11 cellular contexts compared by ENCODE assay signal in genomic region chr2:121689356-121689755, GRCh38. TPM values are rescaled to one million over a fixed set of nuclear protein-coding genes. Genes with fewer than 3 reads are reported as not detected.
DNase-seq lines count a peak whose midpoint lies in the region; ATAC-seq and TF ChIP-seq lines count a peak whose summit lies in the region.
"Had no signal": no experiment of that assay in that cellular context is flagged by ENCODE, and none has a peak within 500 bp of the region (broad histone marks: within the 10 kb centered on the region; RNA-seq: fewer than 3 reads in every experiment).

No MANE protein-coding gene starts in this region.

- H3K9me3 ChIP-seq in RWPE2 (ENCODE audit: severe bottlenecking), result no peaks in the 10 kb centered on the region
- no peaks in the 10 kb centered on the region for H3K9me3 ChIP-seq in testis
- H3K9me3 ChIP-seq: ovary had no signal

- TF ChIP-seq CTCF in RWPE2 (IDR thresholded peaks at IDR 0.05; ENCODE audit: poor library complexity, severe bottlenecking), result peak; percentile 58
- TF ChIP-seq CTCF in foreskin keratinocyte (conservative IDR thresholded peaks at IDR 0.05), result peak; percentile 69
- TF ChIP-seq CTCF in testis (IDR thresholded peaks at IDR 0.05), result peak; percentile 40 to 70 (median 55)
- TF ChIP-seq CTCF in GM13976 (IDR thresholded peaks at IDR 0.05; ENCODE audit: borderline replicate concordance, control extremely low read depth, extremely low read depth, insufficient read depth, missing control alignments), result no peak

- TF ChIP-seq POLR2A in testis (IDR thresholded peaks at IDR 0.05), result no peak

- H3K27ac ChIP-seq in RWPE2 (ENCODE audit: poor library complexity, severe bottlenecking) (no peak overlapping the region), foreskin keratinocyte (no peak overlapping the region), testis (no peak overlapping the region)
- H3K27ac ChIP-seq: HL-60, ovary had no signal

- peak; percentile 76 for ATAC-seq in RWPE2 (ENCODE audit: low read depth)
- ATAC-seq in foreskin keratinocyte, result peak; percentile 67
- no peak for ATAC-seq in GM21576 (IDR thresholded peaks at IDR 0.05; ENCODE audit: unreplicated experiment)

- intact Hi-C loops in testis (cut with DNase I; ENCODE audit: low total_unique reads), result no loop called here

- WGBS in testis, 2 donors, result 53 to 55% methylated on average over 4 of the region's 4 CpGs

- no peak overlapping the region for H3K4me3 ChIP-seq in RWPE2 (ENCODE audit: severe bottlenecking)
- H3K4me3 ChIP-seq in testis, result no peak overlapping the region
- H3K4me3 ChIP-seq: ovary had no signal

- peak; percentile 7 for DNase-seq in NCI-H510A (lab: John Stamatoyannopoulos, UW)
- DNase-seq in NCI-H510A treated with DMSO at 0.1 percent for 48 hours (lab: John Stamatoyannopoulos, UW), result no peak
- DNase-seq in RWPE2 (ENCODE audit: low spot score), result no peak
- peak in 1 of 2 donors; percentile 36 for DNase-seq in foreskin keratinocyte
- peak; percentile 70 for DNase-seq in testis
- DNase-seq in GM13976 (ENCODE audit: low spot score), result no peak
- DNase-seq in activated CD4-positive, alpha-beta T cell treated with anti-CD3 and anti-CD28 coated beads, Interleukin-2, amount 50 U/mL, for 4 hours, result no peak
- DNase-seq: CD4-positive, CD25-positive, alpha-beta regulatory T cell had no signal

- in situ Hi-C loops in GM13976 (cut with MboI; ENCODE audit: low sequenced_read_pairs, unreplicated experiment), result loop anchor here (5.0 kb wide), 1 partner anchor 37 kb away; no protein-coding TSS in a partner anchor

- H3K4me1 ChIP-seq in RWPE2 (ENCODE audit: insufficient read depth, poor library complexity, severe bottlenecking), result peaks cover 4% of the 10 kb centered on the region
- no peaks in the 10 kb centered on the region for H3K4me1 ChIP-seq in foreskin keratinocyte
- H3K4me1 ChIP-seq in testis, result peaks cover 7% of the 10 kb centered on the region

- no peaks in the 10 kb centered on the region for H3K36me3 ChIP-seq in RWPE2 (ENCODE audit: low read depth)
- no peaks in the 10 kb centered on the region for H3K36me3 ChIP-seq in testis (ENCODE audit: low read depth, missing control alignments)
- H3K36me3 ChIP-seq: ovary had no signal

- no peaks in the 10 kb centered on the region for H3K27me3 ChIP-seq in RWPE2 (ENCODE audit: insufficient read depth, poor library complexity, severe bottlenecking)
- H3K27me3 ChIP-seq in foreskin keratinocyte, result no peaks in the 10 kb centered on the region
- H3K27me3 ChIP-seq in testis, result no peaks in the 10 kb centered on the region
- H3K27me3 ChIP-seq: ovary had no signal

RNA-seq across cellular contexts. Expression of gene CLASP1, which starts 40.1 kb away (rescaled TPM):
- total RNA-seq in foreskin keratinocyte (44.6 and 47.6 TPM in 2 replicates), testis (100 to 1,000 TPM; 103 to 130 TPM)
- polyA plus RNA-seq in foreskin keratinocyte (5.1 and 5.9 TPM in 2 replicates), testis (ENCODE audit: insufficient read depth, low read depth, low replicate concordance) (43.8 TPM)

RNA-seq across cellular contexts. Expression of gene NIFK, which starts 47.3 kb away (rescaled TPM):
- total RNA-seq in foreskin keratinocyte (59.9 and 68.3 TPM in 2 replicates), testis (10 to 100 TPM; 51.5 to 59.2 TPM)
- polyA plus RNA-seq in foreskin keratinocyte (80.4 and 95.5 TPM in 2 replicates), testis (ENCODE audit: insufficient read depth, low read depth, low replicate concordance) (33.4 TPM)

Comparison
In these comparisons a context has a peak if more than half of its experiments do, and no peak if none do; other contexts are left out.
1. DNase-seq: peak in NCI-H510A (single experiment) and testis (single experiment); none in NCI-H510A treated with DMSO at 0.1 percent for 48 hours (single experiment), RWPE2 (single experiment), GM13976 (single experiment) and activated CD4-positive, alpha-beta T cell treated with anti-CD3 and anti-CD28 coated beads, Interleukin-2, amount 50 U/mL, for 4 hours (0 of 2).